ENCODE assay signal across 1 cellular context in genomic region chr14:65415613-65416012, GRCh38.
TF ChIP-seq lines count a peak whose summit lies in the region.

No MANE protein-coding gene starts in this region.

TF ChIP-seq in GM12878, 131 proteins besides CTCF, POLR2A, EP300 and RAD21:
- no peak for TF ChIP-seq ZNF274 (IDR thresholded peaks at IDR 0.05; ENCODE audit: insufficient read depth, insufficient read length)
- no peak for TF ChIP-seq IKZF1 (conservative IDR thresholded peaks at IDR 0.05)
- TF ChIP-seq MXI1 (IDR thresholded peaks at IDR 0.05; ENCODE audit: low read depth, low read length) = no peak
- no peak for TF ChIP-seq MTA2 (IDR thresholded peaks at IDR 0.05; ENCODE audit: low read depth)
- TF ChIP-seq ZSCAN29 (IDR thresholded peaks at IDR 0.05) = no peak
- no peak for TF ChIP-seq TCF12 (IDR thresholded peaks at IDR 0.05; ENCODE audit: low read depth, low read length)
- TF ChIP-seq JUNB (IDR thresholded peaks at IDR 0.05) = no peak
- no peak for TF ChIP-seq KDM1A (IDR thresholded peaks at IDR 0.05; ENCODE audit: borderline replicate concordance)
- no peak for TF ChIP-seq SREBF2 (IDR thresholded peaks at IDR 0.05; ENCODE audit: low read length)
- TF ChIP-seq WRNIP1 (IDR thresholded peaks at IDR 0.05; ENCODE audit: borderline replicate concordance, low read depth, low read length) = no peak
- no peak for TF ChIP-seq SPI1 (IDR thresholded peaks at IDR 0.05; ENCODE audit: borderline replicate concordance, insufficient read depth, low read depth, low read length)
- TF ChIP-seq FOS (IDR thresholded peaks at IDR 0.05; ENCODE audit: borderline replicate concordance, extremely low read depth, insufficient read length) = no peak
